Comparison of ENCODE assay signal across 1 cellular context in genomic region chr1:150072959-150073358, GRCh38.
A peak's percentile ranks its signal among the peaks of the same experiment; 100 is the strongest.
TF ChIP-seq lines count a peak whose summit lies in the region.

No MANE protein-coding gene starts in this region.

TF ChIP-seq in K562, 482 proteins besides CTCF, POLR2A, EP300 and RAD21 (continued from another document):
- no peak for TF ChIP-seq ARID4B (CRISPR knock-in tag; IDR thresholded peaks at IDR 0.05)
- TF ChIP-seq ARHGAP35 (IDR thresholded peaks at IDR 0.05; ENCODE audit: partially characterized antibody) = no peak
- TF ChIP-seq MGA (IDR thresholded peaks at IDR 0.05) = no peak
- TF ChIP-seq OTX1 (CRISPR knock-in tag; IDR thresholded peaks at IDR 0.05) = no peak
- TF ChIP-seq SP1 (CRISPR knock-in tag; IDR thresholded peaks at IDR 0.05) = no peak
- TF ChIP-seq ZNF384 (IDR thresholded peaks at IDR 0.05; ENCODE audit: low read depth, low read length) = no peak
- no peak for TF ChIP-seq ZKSCAN3 (CRISPR knock-in tag; IDR thresholded peaks at IDR 0.05)
- TF ChIP-seq FOSL1 (tag; conservative IDR thresholded peaks at IDR 0.05) = no peak
- TF ChIP-seq CHD1 (IDR thresholded peaks at IDR 0.05; ENCODE audit: low read length) = no peak
- peak; percentile 50; the same call in 1 of the 2 replicates for TF ChIP-seq DEAF1 (CRISPR knock-in tag; IDR thresholded peaks at IDR 0.05)
- no peak for TF ChIP-seq LEF1 (IDR thresholded peaks at IDR 0.05)
- TF ChIP-seq CGGBP1 (CRISPR knock-in tag; IDR thresholded peaks at IDR 0.05) = no peak
- TF ChIP-seq DMBX1 (CRISPR knock-in tag; IDR thresholded peaks at IDR 0.05; ENCODE audit: borderline replicate concordance) = no peak
- no peak for TF ChIP-seq MYBL2 (IDR thresholded peaks at IDR 0.05; ENCODE audit: low read depth)
- TF ChIP-seq MYBL2 (CRISPR knock-in tag; IDR thresholded peaks at IDR 0.05; ENCODE audit: borderline replicate concordance) = no peak
- TF ChIP-seq XRCC3 (IDR thresholded peaks at IDR 0.05) = no peak
- TF ChIP-seq NR4A1 (CRISPR knock-in tag; IDR thresholded peaks at IDR 0.05) = no peak
- no peak for TF ChIP-seq NR4A1 (tag; IDR thresholded peaks at IDR 0.05)
- TF ChIP-seq ARID2 (IDR thresholded peaks at IDR 0.05) = 0 out of 2 replicates have a peak, but pooled peaks have one; percentile 56
- no peak for TF ChIP-seq NEUROD1 (IDR thresholded peaks at IDR 0.05; ENCODE audit: borderline replicate concordance, low read depth, low read length, partially characterized antibody)
- no peak for TF ChIP-seq XRCC5 (IDR thresholded peaks at IDR 0.05; ENCODE audit: low read depth, low read length)
- no peak for TF ChIP-seq SRF (CRISPR knock-in tag; IDR thresholded peaks at IDR 0.05)
- no peak for TF ChIP-seq SUPT5H (IDR thresholded peaks at IDR 0.05)
- no peak for TF ChIP-seq SNRNP70 (optimal IDR thresholded peaks at IDR 0.05; ENCODE audit: low read depth, low read length)
- TF ChIP-seq TCF7L2 (IDR thresholded peaks at IDR 0.05; ENCODE audit: low read depth, low read length) = no peak
- TF ChIP-seq ZNF143 (CRISPR knock-in tag; IDR thresholded peaks at IDR 0.05) = no peak
- TF ChIP-seq GATAD2B (IDR thresholded peaks at IDR 0.05; ENCODE audit: borderline replicate concordance) = peak; percentile 31; the same call in 1 of the 2 replicates
TF ChIP-seq in K562: peak in this region for 4.
